ENCODE assay signal across 16 cellular contexts in the genomic region with DNA sequence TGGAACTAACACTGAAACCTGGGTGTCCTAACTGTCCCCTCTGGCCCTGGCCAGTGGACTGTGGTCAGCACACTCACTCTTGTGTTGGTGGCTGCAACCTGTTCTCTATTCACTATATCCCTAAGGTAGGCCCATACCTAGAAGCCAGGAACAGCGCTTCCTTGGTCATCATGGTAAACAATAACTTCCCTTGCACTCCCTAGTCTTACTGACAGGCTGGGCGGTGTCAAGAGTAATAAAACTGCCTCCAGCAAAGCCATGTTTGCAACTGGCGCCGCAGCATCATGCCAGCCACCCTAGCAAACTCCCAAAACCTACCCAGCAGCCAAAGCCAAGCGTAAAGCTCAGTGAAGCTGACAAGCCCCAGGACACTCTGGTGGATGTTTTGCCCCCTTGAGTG.
"Had no signal": no experiment of that assay in that cellular context is flagged by ENCODE, and none has a peak within 500 bp of the region (broad histone marks: within the 10 kb centered on the region; RNA-seq: fewer than 3 reads in every experiment).

No MANE protein-coding gene starts in this region.

- H3K27me3 ChIP-seq: left lung, pancreas had no signal

- H3K4me3 ChIP-seq: left lung, lung, pancreas, tibial artery had no signal

- DNase-seq: activated CD4-positive, alpha-beta T cell treated with anti-CD3 and anti-CD28 coated beads, Interleukin-2, amount 10 ng/mL, durations not matched to agents 7 days and 5 days; activated CD4-positive, CD25-positive, alpha-beta regulatory T cell treated with anti-CD3 and anti-CD28 coated beads, Interleukin-2, amount 50 U/mL, for 72 hours; activated CD8-positive, alpha-beta T cell treated with anti-CD3 and anti-CD28 coated beads, Interleukin-2, amount 10 ng/mL, durations not matched to agents 7 days and 5 days; activated gamma-delta T cell treated with Interleukin-2 at 50 U/mL for 16 hours; aorta; dermis blood vessel endothelial cell; effector CD8-positive, alpha-beta T cell; erythroblast; foreskin keratinocyte; left lung; natural killer cell; pancreas; right cardiac atrium; tibial artery; WERI-Rb-1 had no signal

- H3K27ac ChIP-seq: foreskin keratinocyte, left lung, pancreas, tibial artery, WERI-Rb-1 had no signal

- ATAC-seq: activated CD8-positive, alpha-beta T cell treated with anti-CD3 and anti-CD28 coated beads, Interleukin-2, amount 10 ng/mL, durations not matched to agents 7 days and 5 days; foreskin keratinocyte; left lung; natural killer cell; pancreas; right cardiac atrium had no signal

- H3K4me1 ChIP-seq: foreskin keratinocyte, pancreas had no signal

- H3K36me3 ChIP-seq: left lung, pancreas, tibial artery, WERI-Rb-1 had no signal

- H3K9me3 ChIP-seq: left lung, pancreas, tibial artery had no signal
